19 cellular contexts compared by ENCODE assay signal in genomic region chr2:72378737-72379346, GRCh38.
"Had no signal": no experiment of that assay in that cellular context is flagged by ENCODE, and none has a peak within 500 bp of the region (broad histone marks: within the 10 kb centered on the region; RNA-seq: fewer than 3 reads in every experiment).

No MANE protein-coding gene starts in this region.

- H3K4me3 ChIP-seq: left lung, right atrium auricular region, skin epidermis, tibial nerve, uterus had no signal

- ATAC-seq: activated T-cell treated with anti-CD3 and anti-CD28 coated beads, Interleukin-2, amount 50 U/mL, for 4 hours; left lung had no signal

- H3K4me1 ChIP-seq: left lung, right atrium auricular region, tibial nerve, uterus had no signal

- H3K27me3 ChIP-seq: left lung, right atrium auricular region, tibial nerve, uterus had no signal

- H3K36me3 ChIP-seq: uterus had no signal

- DNase-seq: activated CD4-positive, alpha-beta memory T cell treated with anti-CD3 and anti-CD28 coated beads, Interleukin-2, amount 10 ng/mL, durations not matched to agents 7 days and 5 days; activated CD4-positive, alpha-beta T cell treated with anti-CD3 and anti-CD28 coated beads for 4 hours; activated gamma-delta T cell treated with Interleukin-2 at 50 U/mL for 16 hours; activated naive CD8-positive, alpha-beta T cell treated with anti-CD3 and anti-CD28 coated beads for 36 hours; activated T-cell treated with anti-CD3 and anti-CD28 coated beads, Interleukin-2, amount 50 U/mL, for 4 hours; amygdala; effector CD8-positive, alpha-beta T cell; left lung; nucleus accumbens; stimulated activated CD4-positive, alpha-beta T cell treated with anti-CD3 and anti-CD28 coated beads, Interleukin-15, amount 100 ng/mL, for 24 hours; stimulated activated CD4-positive, alpha-beta T cell treated with anti-CD3 and anti-CD28 coated beads, Interleukin-4, amount 100 ng/mL, for 24 hours; stimulated activated naive CD4-positive, alpha-beta T cell; substantia nigra; T-helper 2 cell; uterus had no signal

- H3K27ac ChIP-seq: epithelial cell of prostate, left lung, right atrium auricular region, skin epidermis, tibial nerve, uterus had no signal

- H3K9me3 ChIP-seq: right atrium auricular region, tibial nerve, uterus had no signal
